1 cellular context compared by ENCODE assay signal in the genomic region with DNA sequence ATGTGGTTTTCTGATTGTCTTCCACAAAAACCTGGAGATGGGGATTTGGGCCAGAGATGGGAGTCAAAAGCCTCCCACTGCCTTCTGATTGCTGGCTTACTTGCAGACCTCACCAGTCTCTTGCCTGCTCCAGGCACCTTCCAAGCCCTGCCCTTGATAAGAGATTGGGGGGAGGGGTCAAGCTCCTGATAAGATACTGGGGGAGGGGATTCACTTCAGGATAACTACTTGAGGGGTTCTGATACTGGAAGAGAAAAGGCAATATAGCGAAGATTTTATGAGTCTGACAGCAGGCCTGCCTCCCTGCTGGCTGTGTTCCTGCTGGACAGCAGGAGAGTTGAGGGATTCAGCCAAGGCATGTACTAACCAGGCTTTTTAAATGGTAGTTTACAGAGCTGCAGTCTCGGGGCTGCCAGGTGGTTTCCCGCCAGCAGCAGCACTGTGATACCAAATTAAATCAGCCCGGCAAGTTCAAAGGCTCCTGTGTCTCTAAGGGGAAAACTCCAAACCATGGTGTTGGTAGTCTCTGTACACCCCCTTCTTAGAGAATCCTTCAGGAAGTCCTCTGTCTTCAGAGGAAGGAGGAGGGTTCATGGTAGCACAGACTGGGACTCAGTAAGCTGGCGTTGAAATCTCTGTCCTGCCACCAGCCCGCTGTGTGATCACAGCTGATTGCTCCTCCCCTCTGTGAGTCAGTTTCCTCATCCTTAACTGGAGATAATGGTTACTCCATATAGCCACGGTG.
TF ChIP-seq lines count a peak whose summit lies in the region.

No MANE protein-coding gene starts in this region.

TF ChIP-seq in IMR-90, 13 proteins besides CTCF, POLR2A, EP300 and RAD21:
- TF ChIP-seq FOS (IDR thresholded peaks at IDR 0.05; ENCODE audit: low read depth, low read length) (no peak), SMC3 (IDR thresholded peaks at IDR 0.05; ENCODE audit: low read depth, low read length) (no peak), RCOR1 (IDR thresholded peaks at IDR 0.05; ENCODE audit: insufficient replicate concordance, low read length) (no peak), BHLHE40 (IDR thresholded peaks at IDR 0.05; ENCODE audit: low read depth, low read length) (no peak), USF2 (IDR thresholded peaks at IDR 0.05; ENCODE audit: low read depth, low read length) (no peak)
